In genomic region chr6:131910956-131911355, GRCh38 we compare ENCODE assay signal across 3 cellular contexts.
A peak's percentile ranks its signal among the peaks of the same experiment; 100 is the strongest.
TF ChIP-seq lines count a peak whose summit lies in the region.

No MANE protein-coding gene starts in this region.

TF ChIP-seq in HepG2, 621 proteins besides CTCF, POLR2A, EP300 and RAD21:
- TF ChIP-seq ZNF138 (CRISPR knock-in tag; IDR thresholded peaks at IDR 0.05; ENCODE audit: low read depth) (no peak), ZNF501 (CRISPR knock-in tag; IDR thresholded peaks at IDR 0.05) (no peak), ATF7 (IDR thresholded peaks at IDR 0.05) (peak; percentile 70), ATF7 (CRISPR knock-in tag; IDR thresholded peaks at IDR 0.05) (no peak), BORCS8-MEF2B (CRISPR knock-in tag; IDR thresholded peaks at IDR 0.05) (no peak), ZNF30 (CRISPR knock-in tag; IDR thresholded peaks at IDR 0.05) (no peak)
- TF ChIP-seq, protein P1, sequence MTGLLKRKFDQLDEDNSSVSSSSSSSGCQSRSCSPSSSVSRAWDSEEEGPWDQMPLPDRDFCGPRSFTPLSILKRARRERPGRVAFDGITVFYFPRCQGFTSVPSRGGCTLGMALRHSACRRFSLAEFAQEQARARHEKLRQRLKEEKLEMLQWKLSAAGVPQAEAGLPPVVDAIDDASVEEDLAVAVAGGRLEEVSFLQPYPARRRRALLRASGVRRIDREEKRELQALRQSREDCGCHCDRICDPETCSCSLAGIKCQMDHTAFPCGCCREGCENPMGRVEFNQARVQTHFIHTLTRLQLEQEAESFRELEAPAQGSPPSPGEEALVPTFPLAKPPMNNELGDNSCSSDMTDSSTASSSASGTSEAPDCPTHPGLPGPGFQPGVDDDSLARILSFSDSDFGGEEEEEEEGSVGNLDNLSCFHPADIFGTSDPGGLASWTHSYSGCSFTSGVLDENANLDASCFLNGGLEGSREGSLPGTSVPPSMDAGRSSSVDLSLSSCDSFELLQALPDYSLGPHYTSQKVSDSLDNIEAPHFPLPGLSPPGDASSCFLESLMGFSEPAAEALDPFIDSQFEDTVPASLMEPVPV (CRISPR knock-in tag; IDR thresholded peaks at IDR 0.05): no peak

TF ChIP-seq in IMR-90, 13 proteins besides CTCF, POLR2A, EP300 and RAD21:
- TF ChIP-seq CEBPB (IDR thresholded peaks at IDR 0.05; ENCODE audit: low read depth, low read length): 0 out of 2 replicates have a peak, but pooled peaks have one; percentile 15
- TF ChIP-seq RCOR1 (IDR thresholded peaks at IDR 0.05; ENCODE audit: insufficient replicate concordance, low read length): no peak

TF ChIP-seq in neural cell, 6 proteins besides CTCF, POLR2A, EP300 and RAD21:
- TF ChIP-seq MXI1 (conservative IDR thresholded peaks at IDR 0.05; ENCODE audit: poor library complexity, severe bottlenecking): no peak
- TF ChIP-seq REST (IDR thresholded peaks at IDR 0.05; ENCODE audit: borderline replicate concordance): no peak
- no peak for TF ChIP-seq SMC3 (conservative IDR thresholded peaks at IDR 0.05; ENCODE audit: poor library complexity)
- no peak for TF ChIP-seq EZH2 (IDR thresholded peaks at IDR 0.05; ENCODE audit: borderline replicate concordance, insufficient read depth, low read length, poor library complexity, severe bottlenecking)
- no peak for TF ChIP-seq TAF1 (IDR thresholded peaks at IDR 0.05; ENCODE audit: low read depth)
- TF ChIP-seq POLR2AphosphoS5 (IDR thresholded peaks at IDR 0.05): no peak
